In genomic region chr11:72308226-72309073, GRCh38 we compare ENCODE assay signal across 9 cellular contexts.
DNase-seq lines count a peak whose midpoint lies in the region; ATAC-seq and FAIRE-seq lines count a peak whose summit lies in the region.
"Had no signal": no experiment of that assay in that cellular context is flagged by ENCODE, and none has a peak within 500 bp of the region (broad histone marks: within the 10 kb centered on the region; RNA-seq: fewer than 3 reads in every experiment).

No MANE protein-coding gene starts in this region.

- peak; percentile 80 for FAIRE-seq in GM19239 (lab: Jason Lieb, UNC)

- no peaks in the 10 kb centered on the region for H3K4me1 Mint-ChIP-seq in activated CD4-positive, alpha-beta T cell treated with anti-CD3 and anti-CD28 coated beads for 36 hours
- H3K4me1 Mint-ChIP-seq in naive thymus-derived CD4-positive, alpha-beta T cell, result no peaks in the 10 kb centered on the region
- H3K4me1 Mint-ChIP-seq: activated naive CD8-positive, alpha-beta T cell treated with anti-CD3 and anti-CD28 coated beads, Interleukin-2, amount 10 ng/mL, durations not matched to agents 7 days and 5 days had no signal

- H3K4me3 ChIP-seq in naive thymus-derived CD4-positive, alpha-beta T cell (ENCODE audit: low read length), result no peak overlapping the region

- no peaks in the 10 kb centered on the region for H3K27me3 ChIP-seq in naive thymus-derived CD4-positive, alpha-beta T cell (ENCODE audit: control insufficient read depth in 2 of 2, insufficient read depth in 2 of 2, low read length in 2 of 2)

- H3K36me3 Mint-ChIP-seq in activated CD4-positive, alpha-beta T cell treated with anti-CD3 and anti-CD28 coated beads for 36 hours (ENCODE audit: low read depth), result peaks cover 9% of the 10 kb centered on the region
- H3K36me3 Mint-ChIP-seq in naive thymus-derived CD4-positive, alpha-beta T cell, result peaks cover 0 to 58% (median 23%) of the 10 kb centered on the region in 5 donors

- CTCF ChIA-PET in activated CD4-positive, alpha-beta T cell treated with anti-CD3 and anti-CD28 coated beads for 36 hours (lab: Charles Lee), result interaction anchor here (0.6 kb wide), 1 partner anchor 361 kb away, joined by 3 read pairs; no protein-coding TSS in a partner anchor
- CTCF ChIA-PET in naive thymus-derived CD4-positive, alpha-beta T cell (lab: Charles Lee), result no interaction called here

- no peaks in the 10 kb centered on the region for H3K4me1 ChIP-seq in naive thymus-derived CD4-positive, alpha-beta T cell (ENCODE audit: control insufficient read depth in 2 of 2, insufficient read depth in 2 of 2, low read length in 2 of 2)

- H3K36me3 ChIP-seq in naive thymus-derived CD4-positive, alpha-beta T cell (ENCODE audit: control insufficient read depth in 2 of 3, insufficient read depth in 3 of 3, low read length in 3 of 3), result peaks cover 0 to 61% (median 0%) of the 10 kb centered on the region in 3 experiments

- peak; percentile 46 for DNase-seq in GM19239 (ENCODE audit: insufficient read length, low spot score)
- peak; percentile 31 for DNase-seq in NCI-H2196 treated with DMSO at 0.1 percent for 48 hours (lab: John Stamatoyannopoulos, UW; ENCODE audit: unreplicated experiment)
- DNase-seq in caudate nucleus (lab: John Stamatoyannopoulos, UW), result peak in 46 of 61 donors; percentile 8 to 93 (median 56)
- DNase-seq in retina, result peak; percentile 38
- no peak for DNase-seq in activated CD4-positive, alpha-beta T cell treated with anti-CD3 and anti-CD28 coated beads for 36 hours
- DNase-seq in naive thymus-derived CD4-positive, alpha-beta T cell, result no peak
- DNase-seq: activated naive CD8-positive, alpha-beta T cell treated with anti-CD3 and anti-CD28 coated beads, Interleukin-2, amount 10 ng/mL, durations not matched to agents 7 days and 5 days had no signal

- no peaks in the 10 kb centered on the region for H3K9me3 ChIP-seq in naive thymus-derived CD4-positive, alpha-beta T cell (ENCODE audit: control insufficient read depth in 2 of 3, low read length in 3 of 3)

- H3K27ac Mint-ChIP-seq in activated CD4-positive, alpha-beta T cell treated with anti-CD3 and anti-CD28 coated beads for 36 hours, result no peak overlapping the region
- no peak overlapping the region for H3K27ac Mint-ChIP-seq in naive thymus-derived CD4-positive, alpha-beta T cell

- no peak for ATAC-seq in activated CD4-positive, alpha-beta T cell treated with anti-CD3 and anti-CD28 coated beads for 36 hours
- ATAC-seq in GM21737 (IDR thresholded peaks at IDR 0.05; ENCODE audit: unreplicated experiment) (no peak), GM21786 (IDR thresholded peaks at IDR 0.05; ENCODE audit: unreplicated experiment) (no peak)
- ATAC-seq in naive thymus-derived CD4-positive, alpha-beta T cell, result no peak

- intact Hi-C loops in activated CD4-positive, alpha-beta T cell treated with anti-CD3 and anti-CD28 coated beads for 36 hours (cut with DNase I, micrococcal nuclease), result no loop called here
- intact Hi-C loops in naive thymus-derived CD4-positive, alpha-beta T cell (cut with micrococcal nuclease), result no loop called here

- H3K27me3 Mint-ChIP-seq in activated CD4-positive, alpha-beta T cell treated with anti-CD3 and anti-CD28 coated beads for 36 hours, result no peaks in the 10 kb centered on the region
- H3K27me3 Mint-ChIP-seq in naive thymus-derived CD4-positive, alpha-beta T cell, result no peaks in the 10 kb centered on the region
- H3K27me3 Mint-ChIP-seq: activated naive CD8-positive, alpha-beta T cell treated with anti-CD3 and anti-CD28 coated beads, Interleukin-2, amount 10 ng/mL, durations not matched to agents 7 days and 5 days had no signal

- no peak overlapping the region for H3K4me3 Mint-ChIP-seq in activated CD4-positive, alpha-beta T cell treated with anti-CD3 and anti-CD28 coated beads for 36 hours
- no peak overlapping the region for H3K4me3 Mint-ChIP-seq in naive thymus-derived CD4-positive, alpha-beta T cell
- H3K4me3 Mint-ChIP-seq: activated naive CD8-positive, alpha-beta T cell treated with anti-CD3 and anti-CD28 coated beads, Interleukin-2, amount 10 ng/mL, durations not matched to agents 7 days and 5 days had no signal

- H3K27ac ChIP-seq in caudate nucleus (ENCODE audit: low read depth, low read length), result no peak overlapping the region
- H3K27ac ChIP-seq in naive thymus-derived CD4-positive, alpha-beta T cell (ENCODE audit: low read depth, low read length), result no peak overlapping the region

- no peaks in the 10 kb centered on the region for H3K9me3 Mint-ChIP-seq in activated CD4-positive, alpha-beta T cell treated with anti-CD3 and anti-CD28 coated beads for 36 hours (ENCODE audit: low read depth)
- H3K9me3 Mint-ChIP-seq in naive thymus-derived CD4-positive, alpha-beta T cell, result no peaks in the 10 kb centered on the region
- H3K9me3 Mint-ChIP-seq: activated naive CD8-positive, alpha-beta T cell treated with anti-CD3 and anti-CD28 coated beads, Interleukin-2, amount 10 ng/mL, durations not matched to agents 7 days and 5 days had no signal

- POLR2A ChIA-PET in activated CD4-positive, alpha-beta T cell treated with anti-CD3 and anti-CD28 coated beads for 36 hours (lab: Charles Lee), result no interaction called here
- POLR2A ChIA-PET in naive thymus-derived CD4-positive, alpha-beta T cell (lab: Charles Lee), result no interaction called here

Comparison
In these comparisons a context has a peak if more than half of its experiments do, and no peak if none do; other contexts are left out.
1. DNase-seq: peak in GM19239 (single experiment), NCI-H2196 treated with DMSO at 0.1 percent for 48 hours (single experiment), caudate nucleus (46 of 61) and retina (single experiment); none in activated CD4-positive, alpha-beta T cell treated with anti-CD3 and anti-CD28 coated beads for 36 hours (single experiment) and naive thymus-derived CD4-positive, alpha-beta T cell (0 of 9).